ENCODE assay signal across 14 cellular contexts in genomic region chr2:196924051-196924450, GRCh38. TPM values are rescaled to one million over a fixed set of nuclear protein-coding genes. Genes with fewer than 3 reads are reported as not detected.
A peak's percentile ranks its signal among the peaks of the same experiment; 100 is the strongest.
DNase-seq lines count a peak whose midpoint lies in the region; ATAC-seq and TF ChIP-seq lines count a peak whose summit lies in the region.
"Had no signal": no experiment of that assay in that cellular context is flagged by ENCODE, and none has a peak within 500 bp of the region (broad histone marks: within the 10 kb centered on the region; RNA-seq: fewer than 3 reads in every experiment).

No MANE protein-coding gene starts in this region.

- no peak for TF ChIP-seq CTCF in PC-3 (conservative IDR thresholded peaks at IDR 0.05; ENCODE audit: low read depth, low read length)
- no peak for TF ChIP-seq CTCF in dorsolateral prefrontal cortex (IDR thresholded peaks at IDR 0.05 in 54 of 56, conservative IDR thresholded peaks at IDR 0.05 in 2 of 56; ENCODE audit: low read depth in 1 of 56, partially characterized antibody in 56 of 56)
- no peak for TF ChIP-seq CTCF in osteoblast (IDR thresholded peaks at IDR 0.05; ENCODE audit: extremely low read depth, low read depth, low read length)

- H3K27me3 ChIP-seq in PC-3 (ENCODE audit: low read length), result no peaks in the 10 kb centered on the region
- H3K27me3 ChIP-seq in dorsolateral prefrontal cortex, result no peaks in the 10 kb centered on the region
- no peaks in the 10 kb centered on the region for H3K27me3 ChIP-seq in osteoblast (ENCODE audit: insufficient read depth, low read length)
- H3K27me3 ChIP-seq: MG63, vagina had no signal

- peak overlapping the region; percentile 92 for H3K4me3 Mint-ChIP-seq in activated CD8-positive, alpha-beta memory T cell treated with anti-CD3 and anti-CD28 coated beads, Interleukin-2, amount 10 ng/mL, durations not matched to agents 7 days and 5 days

- peaks cover 59% of the 10 kb centered on the region for H3K4me1 Mint-ChIP-seq in activated CD8-positive, alpha-beta memory T cell treated with anti-CD3 and anti-CD28 coated beads, Interleukin-2, amount 10 ng/mL, durations not matched to agents 7 days and 5 days

- no peak for ATAC-seq in activated CD8-positive, alpha-beta memory T cell treated with anti-CD3 and anti-CD28 coated beads, Interleukin-2, amount 10 ng/mL, durations not matched to agents 7 days and 5 days
- ATAC-seq in PC-3 (no peak), GM21825 (IDR thresholded peaks at IDR 0.05; ENCODE audit: unreplicated experiment) (no peak), HG03342 (IDR thresholded peaks at IDR 0.05; ENCODE audit: unreplicated experiment) (no peak)

- H3K36me3 ChIP-seq in PC-3 (ENCODE audit: low read depth, low read length) (0 out of 2 replicates have a peak, but pooled peaks cover 3% of the 10 kb centered on the region), osteoblast (ENCODE audit: insufficient read depth, low read length) (no peaks in the 10 kb centered on the region)
- H3K36me3 ChIP-seq: MG63, vagina had no signal

- H3K4me2 ChIP-seq in PC-3 (ENCODE audit: low read length) (peak overlapping the region; percentile 94), osteoblast (ENCODE audit: insufficient read depth, low read length) (peak overlapping the region; percentile 91)

- no peaks in the 10 kb centered on the region for H3K27me3 Mint-ChIP-seq in activated CD8-positive, alpha-beta memory T cell treated with anti-CD3 and anti-CD28 coated beads, Interleukin-2, amount 10 ng/mL, durations not matched to agents 7 days and 5 days

- H3K9me3 ChIP-seq in PC-3 (ENCODE audit: low read length), result no peaks in the 10 kb centered on the region
- H3K9me3 ChIP-seq in osteoblast (ENCODE audit: low read depth, low read length), result no peaks in the 10 kb centered on the region
- H3K9me3 ChIP-seq: MG63, vagina had no signal

- no peak overlapping the region for H3K27ac ChIP-seq in PC-3 (ENCODE audit: low read length)
- no peak overlapping the region for H3K27ac ChIP-seq in dorsolateral prefrontal cortex
- no peak overlapping the region for H3K27ac ChIP-seq in osteoblast (ENCODE audit: low read depth, low read length)
- H3K27ac ChIP-seq: parathyroid adenoma, vagina had no signal

- H3K4me1 ChIP-seq in PC-3 (ENCODE audit: insufficient read depth, low read length) (peaks cover 25% of the 10 kb centered on the region), osteoblast (ENCODE audit: insufficient read depth, low read length) (peaks cover 20% of the 10 kb centered on the region)

- BruUV-seq in PC-3 (replicated peaks; lab: Mats Ljungman, UMichigan), result no TSS peak

- no peaks in the 10 kb centered on the region for H3F3A ChIP-seq in PC-3 (ENCODE audit: low read length, unreplicated experiment)

- no peak overlapping the region for H3K9ac ChIP-seq in PC-3 (ENCODE audit: low read length)
- H3K9ac ChIP-seq: parathyroid adenoma had no signal

- H4K20me1 ChIP-seq in PC-3 (ENCODE audit: low read length) (peaks cover 7% of the 10 kb centered on the region; the same call in 1 of the 2 replicates), osteoblast (ENCODE audit: insufficient read depth, low read length) (no peaks in the 10 kb centered on the region)

- no peak for DNase-seq in activated CD8-positive, alpha-beta memory T cell treated with anti-CD3 and anti-CD28 coated beads, Interleukin-2, amount 10 ng/mL, durations not matched to agents 7 days and 5 days
- no peak for DNase-seq in activated CD8-positive, alpha-beta memory T cell treated with anti-CD3 and anti-CD28 coated beads, Interleukin-2, amount 50 U/mL, for 4 hours
- DNase-seq in PC-3 (no peak), dorsolateral prefrontal cortex (no peak), osteoblast (ENCODE audit: insufficient read length, low spot score, missing footprints) (no peak), C1 segment of cervical spinal cord (lab: John Stamatoyannopoulos, UW) (no peak)
- DNase-seq: aorta; effector memory CD4-positive, alpha-beta T cell; head of caudate nucleus; MG63 had no signal

- peak overlapping the region; percentile 21 for H3K27ac Mint-ChIP-seq in activated CD8-positive, alpha-beta memory T cell treated with anti-CD3 and anti-CD28 coated beads, Interleukin-2, amount 10 ng/mL, durations not matched to agents 7 days and 5 days

- no peak overlapping the region for H2AFZ ChIP-seq in PC-3 (ENCODE audit: low read length)
- no peak overlapping the region for H2AFZ ChIP-seq in osteoblast (ENCODE audit: low read length)
- H2AFZ ChIP-seq: parathyroid adenoma had no signal

- H3K9me2 ChIP-seq in PC-3 (replicated peaks; ENCODE audit: low read length), result no peaks in the 10 kb centered on the region

- POLR2A ChIA-PET in PC-3 (lab: Charles Lee; ENCODE audit: unreplicated experiment), result no interaction called here

- peak overlapping the region; percentile 98 for H3K4me3 ChIP-seq in PC-3 (ENCODE audit: low read length)
- H3K4me3 ChIP-seq in dorsolateral prefrontal cortex, result peak overlapping the region in 56 of 59 donors; percentile 6 to 94 (median 85)
- no peak overlapping the region for H3K4me3 ChIP-seq in osteoblast (ENCODE audit: insufficient read depth, low read length)

- intact Hi-C loops in PC-3 (cut with micrococcal nuclease), result loop anchor here (10.0 kb wide), 1 partner anchor 251 kb away; no protein-coding TSS in a partner anchor
- intact Hi-C loops in dorsolateral prefrontal cortex (cut with DNase I), result loop anchor here (10.0 kb wide), 4 partner anchors 151 to 451 kb away; no protein-coding TSS in a partner anchor

- CTCF ChIA-PET in activated CD8-positive, alpha-beta memory T cell treated with anti-CD3 and anti-CD28 coated beads, Interleukin-2, amount 10 ng/mL, durations not matched to agents 7 days and 5 days (lab: Charles Lee), result interaction anchor here (0.9 kb wide), 1 partner anchor 15 kb away, joined by 3 read pairs; no protein-coding TSS in a partner anchor
- CTCF ChIA-PET in PC-3 (lab: Charles Lee), result no interaction called here

- H3K36me3 Mint-ChIP-seq in activated CD8-positive, alpha-beta memory T cell treated with anti-CD3 and anti-CD28 coated beads, Interleukin-2, amount 10 ng/mL, durations not matched to agents 7 days and 5 days, result peaks cover 43% of the 10 kb centered on the region

- peaks cover 57% of the 10 kb centered on the region for H3K79me2 ChIP-seq in PC-3 (ENCODE audit: low read length)
- H3K79me2 ChIP-seq in osteoblast (ENCODE audit: insufficient read depth, low read length), result peaks cover 56% of the 10 kb centered on the region
- H3K79me2 ChIP-seq: parathyroid adenoma had no signal

- H3K9me3 Mint-ChIP-seq in activated CD8-positive, alpha-beta memory T cell treated with anti-CD3 and anti-CD28 coated beads, Interleukin-2, amount 10 ng/mL, durations not matched to agents 7 days and 5 days (ENCODE audit: low read depth), result peaks cover 2% of the 10 kb centered on the region

RNA-seq across cellular contexts. Expression of gene PGAP1, which starts 2.5 kb away (rescaled TPM):
- 10 to 100 TPM; 20.3 to 60.0 TPM for total RNA-seq in activated CD8-positive, alpha-beta memory T cell treated with anti-CD3 and anti-CD28 coated beads, Interleukin-2, amount 10 ng/mL, durations not matched to agents 7 days and 5 days
- total RNA-seq in PC-3 (2014; rRNA removed) (3.5 and 4.5 TPM in 2 replicates), dorsolateral prefrontal cortex (10 to 100 TPM; 19.8 to 61.3 (median 33.4) TPM), osteoblast (7.2 and 9.1 TPM in 2 replicates)
